Comparison of ENCODE assay signal across 16 cellular contexts in genomic region chr2:75801234-75801982, GRCh38.
A peak's percentile ranks its signal among the peaks of the same experiment; 100 is the strongest.
DNase-seq lines count a peak whose midpoint lies in the region; ATAC-seq, FAIRE-seq and TF ChIP-seq lines count a peak whose summit lies in the region.
"Had no signal": no experiment of that assay in that cellular context is flagged by ENCODE, and none has a peak within 500 bp of the region (broad histone marks: within the 10 kb centered on the region; RNA-seq: fewer than 3 reads in every experiment).

No MANE protein-coding gene starts in this region.

- no peak for DNase-seq in A549 (ENCODE audit: low read depth in 1 of 2, low spot score in 1 of 2)
- DNase-seq in activated T-cell treated with anti-CD3 and anti-CD28 coated beads for 4 hours = no peak
- no peak for DNase-seq in HK-2 (ENCODE audit: unreplicated experiment)
- no peak for DNase-seq in RWPE1 (ENCODE audit: low spot score)
- no peak for DNase-seq in H9
- DNase-seq: activated CD4-positive, CD25-positive, alpha-beta regulatory T cell; heart right ventricle; psoas muscle; stimulated activated CD8-positive, alpha-beta memory T cell treated with anti-CD3 and anti-CD28 coated beads, Interleukin-4, amount 100 ng/mL, for 48 hours; thyroid gland had no signal

- H2AK5ac ChIP-seq in H9 (ENCODE audit: insufficient read length, low read length) = no peak overlapping the region

- no peak overlapping the region for H3K27ac Mint-ChIP-seq in H9

- H3K27me3 ChIP-seq in H9 (ENCODE audit: insufficient read depth, low read length) = no peaks in the 10 kb centered on the region
- H3K27me3 ChIP-seq: thyroid gland had no signal

- H3K4me2 ChIP-seq in A549 = no peak overlapping the region
- no peak overlapping the region for H3K4me2 ChIP-seq in H9 (ENCODE audit: insufficient read depth, insufficient read length, low read length)

- H3K9me3 ChIP-seq in A549 = no peaks in the 10 kb centered on the region
- H3K9me3 ChIP-seq in H9 (ENCODE audit: control insufficient read depth, low read depth, low read length) = no peaks in the 10 kb centered on the region
- H3K9me3 ChIP-seq: heart right ventricle, psoas muscle, thyroid gland had no signal

- no peaks in the 10 kb centered on the region for H3K23me2 ChIP-seq in H9 (ENCODE audit: insufficient read length, low read depth, low read length, poor library complexity, severe bottlenecking)

- no peak overlapping the region for H2BK12ac ChIP-seq in H9 (ENCODE audit: insufficient read length, low read depth, low read length)

- H3K56ac ChIP-seq in H9 (ENCODE audit: insufficient read length, low read depth, low read length) = no peak overlapping the region

- H3K9me3 Mint-ChIP-seq in H9 = no peaks in the 10 kb centered on the region; a peak in 1 of 5 replicates

- ATAC-seq in A549 (no peak), GM19025 (IDR thresholded peaks at IDR 0.05; ENCODE audit: low read depth, unreplicated experiment) (peak; percentile 38), HG02610 (IDR thresholded peaks at IDR 0.05; ENCODE audit: unreplicated experiment) (peak; percentile 55), HG03460 (IDR thresholded peaks at IDR 0.05; ENCODE audit: unreplicated experiment) (peak; percentile 41)
- ATAC-seq: HCT116, heart right ventricle, psoas muscle had no signal

- POLR2A ChIA-PET in A549 (lab: Yijun Ruan, JAX) (no interaction called here), RWPE1 (lab: Yijun Ruan, JAX; ENCODE audit: low non-redundant PET) (no interaction called here)

- no peak overlapping the region for H2BK20ac ChIP-seq in H9 (ENCODE audit: low read depth, low read length, poor library complexity, severe bottlenecking)

- H2BK15ac ChIP-seq in H9 (ENCODE audit: low read depth, low read length) = no peak overlapping the region

- H3K9ac ChIP-seq in H9 (ENCODE audit: extremely low read depth, insufficient read length, low read length) = no peak overlapping the region

- H3K79me1 ChIP-seq in H9 (ENCODE audit: insufficient read depth, low read depth, low read length, poor library complexity, severe bottlenecking) = no peaks in the 10 kb centered on the region

- no peak overlapping the region for H3K4me3 Mint-ChIP-seq in H9

- H3K27me3 Mint-ChIP-seq in H9 (ENCODE audit: low read depth) = no peaks in the 10 kb centered on the region; the same call in 1 of the 2 replicates

- TF ChIP-seq POLR2A in A549 (IDR thresholded peaks at IDR 0.05; ENCODE audit: low read length) = no peak

- no peak for TF ChIP-seq EP300 in A549 (IDR thresholded peaks at IDR 0.05)

- no peaks in the 10 kb centered on the region for H3K79me2 ChIP-seq in H9 (ENCODE audit: insufficient read depth, low read length)

- H4K20me1 ChIP-seq in H9 (ENCODE audit: control insufficient read depth, insufficient read depth, insufficient read length) = no peaks in the 10 kb centered on the region

- CTCF ChIA-PET in A549 (lab: Yijun Ruan, JAX) (no interaction called here), RWPE1 (lab: Yijun Ruan, JAX) (no interaction called here)

- H2AFZ ChIP-seq in H9 (ENCODE audit: low read length) = no peak overlapping the region

- H3K4me1 Mint-ChIP-seq in H9 = peaks cover 9 to 13% of the 10 kb centered on the region in 2 experiments

- H3K27ac ChIP-seq in A549 = no peak overlapping the region
- H3K27ac ChIP-seq in RWPE1 = no peak overlapping the region
- H3K27ac ChIP-seq in H9 (ENCODE audit: insufficient read length, low read depth, low read length) = no peak overlapping the region
- H3K27ac ChIP-seq: epithelial cell of prostate, heart right ventricle, psoas muscle, thyroid gland had no signal

- H4K8ac ChIP-seq in H9 (replicated peaks; ENCODE audit: insufficient read length, low read depth, low read length) = no peak overlapping the region

- FAIRE-seq in A549 (lab: Jason Lieb, UNC) = no peak
- FAIRE-seq: A204.1 had no signal

- H3T11ph ChIP-seq in H9 (ENCODE audit: low read length) = no peak overlapping the region

- 55% methylated on average over 2 of the region's 2 CpGs for WGBS in A549 (ENCODE audit: missing lambda C conversion rate)
- no CpG with 5 or more reads among the region's 2 CpGs for WGBS in H9 (ENCODE audit: extremely low coverage, insufficient read length, low lambda C conversion rate)

- no peak overlapping the region for H3K23ac ChIP-seq in H9 (ENCODE audit: insufficient read length, low read depth, low read length)

- TF ChIP-seq CTCF in A549 (IDR thresholded peaks at IDR 0.05) (no peak), RWPE1 (conservative IDR thresholded peaks at IDR 0.05; ENCODE audit: low read depth) (no peak), H9 (conservative IDR thresholded peaks at IDR 0.05) (no peak)

- H3K4ac ChIP-seq in H9 (ENCODE audit: low read depth, low read length) = no peak overlapping the region

- no peak overlapping the region for H3K18ac ChIP-seq in H9 (ENCODE audit: insufficient read length, low read depth, low read length)

- no peak overlapping the region for H2BK120ac ChIP-seq in H9 (ENCODE audit: low read depth, low read length, poor library complexity, severe bottlenecking)

- no peak overlapping the region for H2BK5ac ChIP-seq in H9 (ENCODE audit: insufficient read length, low read length)

- no peak overlapping the region for H3K4me3 ChIP-seq in A549
- H3K4me3 ChIP-seq: heart right ventricle, psoas muscle, thyroid gland had no signal

- H3K36me3 Mint-ChIP-seq in H9 (ENCODE audit: insufficient read depth in 1 of 3, low read depth in 3 of 3) = no peaks in the 10 kb centered on the region

- H4K91ac ChIP-seq in H9 (ENCODE audit: insufficient read length, low read depth, low read length) = no peak overlapping the region

- H3K14ac ChIP-seq in H9 (ENCODE audit: insufficient read depth, low read length) = no peak overlapping the region

- no peak for TF ChIP-seq RAD21 in A549 (conservative IDR thresholded peaks at IDR 0.05 in 1 of 2, IDR thresholded peaks at IDR 0.05 in 1 of 2)

- H4K5ac ChIP-seq in H9 (ENCODE audit: insufficient read length, low read depth, low read length) = no peak overlapping the region

- H3K4me1 ChIP-seq in A549 = no peaks in the 10 kb centered on the region
- no peaks in the 10 kb centered on the region for H3K4me1 ChIP-seq in H9 (ENCODE audit: insufficient read depth, low read length)
- H3K4me1 ChIP-seq: heart right ventricle, psoas muscle, thyroid gland had no signal

TF ChIP-seq in A549, 52 proteins besides CTCF, POLR2A, EP300 and RAD21:
- no peak for TF ChIP-seq MAX (IDR thresholded peaks at IDR 0.05)
- TF ChIP-seq MAFK (IDR thresholded peaks at IDR 0.05; ENCODE audit: partially characterized antibody) = peak; percentile 85
- no peak for TF ChIP-seq RARB (CRISPR knock-in tag; IDR thresholded peaks at IDR 0.05)
- no peak for TF ChIP-seq NR3C1 (IDR thresholded peaks at IDR 0.05)
- TF ChIP-seq, protein P1, sequence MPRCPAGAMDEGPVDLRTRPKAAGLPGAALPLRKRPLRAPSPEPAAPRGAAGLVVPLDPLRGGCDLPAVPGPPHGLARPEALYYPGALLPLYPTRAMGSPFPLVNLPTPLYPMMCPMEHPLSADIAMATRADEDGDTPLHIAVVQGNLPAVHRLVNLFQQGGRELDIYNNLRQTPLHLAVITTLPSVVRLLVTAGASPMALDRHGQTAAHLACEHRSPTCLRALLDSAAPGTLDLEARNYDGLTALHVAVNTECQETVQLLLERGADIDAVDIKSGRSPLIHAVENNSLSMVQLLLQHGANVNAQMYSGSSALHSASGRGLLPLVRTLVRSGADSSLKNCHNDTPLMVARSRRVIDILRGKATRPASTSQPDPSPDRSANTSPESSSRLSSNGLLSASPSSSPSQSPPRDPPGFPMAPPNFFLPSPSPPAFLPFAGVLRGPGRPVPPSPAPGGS (IDR thresholded peaks at IDR 0.05) = no peak
- no peak for TF ChIP-seq RFX5 (IDR thresholded peaks at IDR 0.05)
- TF ChIP-seq HDAC2 (IDR thresholded peaks at IDR 0.05) = no peak

Comparison
In these comparisons a context has a peak if more than half of its experiments do, and no peak if none do; other contexts are left out.
1. ATAC-seq: peak in GM19025 (single experiment), HG02610 (single experiment) and HG03460 (single experiment); none in A549 (0 of 2).